ENCODE assay signal across 20 cellular contexts in the genomic region with DNA sequence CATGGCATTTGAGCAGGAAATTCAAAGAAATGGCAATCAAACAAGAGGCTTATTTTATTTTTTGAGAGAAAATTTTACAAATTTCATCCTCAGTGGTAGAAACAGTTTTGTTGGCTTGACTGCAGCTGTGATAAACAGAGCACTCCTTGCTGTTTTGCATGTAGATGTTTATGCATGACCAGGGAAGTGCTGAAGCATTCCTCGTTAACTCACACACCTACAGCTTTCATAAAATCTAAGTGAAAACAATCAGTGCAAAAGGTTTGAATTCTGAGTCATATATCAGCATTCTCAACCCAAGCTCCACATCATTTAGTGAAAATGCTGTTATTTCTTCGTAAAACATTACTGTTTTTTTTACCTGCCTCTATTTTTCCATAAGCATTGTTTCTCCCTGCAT.
"Had no signal": no experiment of that assay in that cellular context is flagged by ENCODE, and none has a peak within 500 bp of the region (broad histone marks: within the 10 kb centered on the region; RNA-seq: fewer than 3 reads in every experiment).

No MANE protein-coding gene starts in this region.

- H3K9ac ChIP-seq: parathyroid adenoma had no signal

- FAIRE-seq: colon had no signal

- H3K4me3 ChIP-seq: esophagus squamous epithelium, gastroesophageal sphincter, prostate gland, tibial artery, upper lobe of left lung, uterus had no signal

- H3K9me3 Mint-ChIP-seq: dendritic cell treated with granulocyte-macrophage colony-stimulating factor and Interleukin-4, amounts not matched to agents 40 ng/mL and 50 ng/mL, for 4 days; mesothelial cell of epicardium had no signal

- H3K9me3 ChIP-seq: esophagus squamous epithelium, gastroesophageal sphincter, prostate gland, tibial artery, upper lobe of left lung, uterus had no signal

- H3K27me3 ChIP-seq: esophagus squamous epithelium, gastroesophageal sphincter, tibial artery, upper lobe of left lung, uterus had no signal

- DNase-seq: effector memory CD8-positive, alpha-beta T cell; esophagus squamous epithelium; foreskin fibroblast; glutamatergic neuron; islet precursor cell; naive thymus-derived CD4-positive, alpha-beta T cell; nephron progenitor cell; stimulated activated CD4-positive, alpha-beta T cell treated with anti-CD3 and anti-CD28 coated beads, Interleukin-2, amount 100 ng/mL, for 24 hours; tibial artery; upper lobe of left lung; uterus had no signal

- H3K36me3 ChIP-seq: esophagus squamous epithelium, gastroesophageal sphincter, prostate gland, tibial artery, upper lobe of left lung, uterus had no signal

- H3K79me2 ChIP-seq: parathyroid adenoma had no signal

- H3K27ac Mint-ChIP-seq: dendritic cell treated with granulocyte-macrophage colony-stimulating factor and Interleukin-4, amounts not matched to agents 40 ng/mL and 50 ng/mL, for 4 days; effector memory CD8-positive, alpha-beta T cell; mesothelial cell of epicardium; naive thymus-derived CD4-positive, alpha-beta T cell; nephron progenitor cell; stimulated activated naive CD8-positive, alpha-beta T cell treated with anti-CD3 and anti-CD28 coated beads, Interleukin-15, Interleukin-2, amounts not matched to agents 100 ng/mL and 50 ng/mL, for 24 hours had no signal

- H3K27ac ChIP-seq: esophagus squamous epithelium, gastroesophageal sphincter, parathyroid adenoma, prostate gland, tibial artery, upper lobe of left lung, uterus had no signal

- H2AFZ ChIP-seq: parathyroid adenoma had no signal

- H3K36me3 Mint-ChIP-seq: mesothelial cell of epicardium; naive thymus-derived CD4-positive, alpha-beta T cell had no signal

- ATAC-seq: effector memory CD8-positive, alpha-beta T cell; gastroesophageal sphincter; left lobe of liver; naive thymus-derived CD4-positive, alpha-beta T cell; sciatic nerve had no signal

- H3K27me3 Mint-ChIP-seq: dendritic cell treated with granulocyte-macrophage colony-stimulating factor and Interleukin-4, amounts not matched to agents 40 ng/mL and 50 ng/mL, for 4 days; effector memory CD8-positive, alpha-beta T cell had no signal

- H3K4me1 ChIP-seq: esophagus squamous epithelium, gastroesophageal sphincter, prostate gland, uterus had no signal

- H3K4me3 Mint-ChIP-seq: dendritic cell treated with granulocyte-macrophage colony-stimulating factor and Interleukin-4, amounts not matched to agents 40 ng/mL and 50 ng/mL, for 4 days; effector memory CD8-positive, alpha-beta T cell; mesothelial cell of epicardium; naive thymus-derived CD4-positive, alpha-beta T cell; nephron progenitor cell; stimulated activated naive CD8-positive, alpha-beta T cell treated with anti-CD3 and anti-CD28 coated beads, Interleukin-15, Interleukin-2, amounts not matched to agents 100 ng/mL and 50 ng/mL, for 24 hours had no signal
